In the genomic region with DNA sequence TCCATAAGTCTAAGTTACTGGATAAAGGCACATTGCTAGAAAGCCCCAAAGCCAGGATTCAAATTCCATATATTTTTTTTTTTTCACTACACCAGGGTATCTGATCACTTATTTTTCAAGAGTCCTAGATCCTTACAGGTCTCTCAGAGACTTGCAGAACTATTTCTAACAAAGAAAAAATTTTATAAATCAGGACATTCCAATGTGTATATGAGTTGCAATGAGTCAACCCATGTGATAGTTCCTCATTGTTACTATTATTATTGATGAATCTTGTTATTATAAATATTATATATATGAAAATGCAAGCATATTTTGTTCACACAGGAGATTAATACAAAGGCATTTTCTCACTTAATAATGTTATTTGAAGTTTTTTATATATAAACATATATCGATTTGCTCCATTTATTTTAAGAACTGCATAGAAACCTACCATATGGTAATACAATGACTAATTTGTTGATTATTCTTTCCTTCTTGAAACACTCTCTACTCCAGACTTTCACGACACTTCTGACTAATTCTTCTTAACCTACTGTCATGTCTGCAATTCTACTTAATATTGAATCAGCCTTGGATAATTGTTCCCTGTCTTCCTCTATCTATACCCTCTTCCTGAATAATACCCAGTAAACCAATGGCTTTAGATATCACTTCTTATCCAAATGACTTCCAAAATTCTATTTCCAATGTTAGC, we compare ENCODE assay signal across 27 cellular contexts.
"Had no signal": no experiment of that assay in that cellular context is flagged by ENCODE, and none has a peak within 500 bp of the region (broad histone marks: within the 10 kb centered on the region; RNA-seq: fewer than 3 reads in every experiment).

No MANE protein-coding gene starts in this region.

- H3K27me3 Mint-ChIP-seq: activated B cell treated with CpG ODN at 0.5 μM for 24 hours; activated naive CD8-positive, alpha-beta T cell treated with anti-CD3 and anti-CD28 coated beads for 36 hours; naive thymus-derived CD8-positive, alpha-beta T cell had no signal

- H3K27ac ChIP-seq: body of pancreas, foreskin keratinocyte, neural progenitor cell, testis, uterus had no signal

- H3K4me3 Mint-ChIP-seq: activated B cell treated with CpG ODN at 0.5 μM for 24 hours; activated naive CD8-positive, alpha-beta T cell treated with anti-CD3 and anti-CD28 coated beads for 36 hours; mesothelial cell of epicardium; naive thymus-derived CD8-positive, alpha-beta T cell; neural progenitor cell; T-helper 1 cell treated with Interleukin-12 subunit alpha and Interleukin-12 subunit beta and Interleukin-4 antibody, amounts not matched to agents 30 μg/mL and 1 μg/mL, for 36 hours had no signal

- H3K36me3 Mint-ChIP-seq: activated naive CD8-positive, alpha-beta T cell treated with anti-CD3 and anti-CD28 coated beads for 36 hours; mesothelial cell of epicardium; naive thymus-derived CD8-positive, alpha-beta T cell; neural progenitor cell had no signal

- H3K4me1 Mint-ChIP-seq: activated B cell treated with CpG ODN at 0.5 μM for 24 hours; activated naive CD8-positive, alpha-beta T cell treated with anti-CD3 and anti-CD28 coated beads for 36 hours; mesothelial cell of epicardium; naive thymus-derived CD8-positive, alpha-beta T cell; neural progenitor cell had no signal

- H3K27ac Mint-ChIP-seq: activated B cell treated with CpG ODN at 0.5 μM for 24 hours; activated naive CD8-positive, alpha-beta T cell treated with anti-CD3 and anti-CD28 coated beads for 36 hours; mesothelial cell of epicardium; naive thymus-derived CD8-positive, alpha-beta T cell; neural progenitor cell; T-helper 1 cell treated with Interleukin-12 subunit alpha and Interleukin-12 subunit beta and Interleukin-4 antibody, amounts not matched to agents 30 μg/mL and 1 μg/mL, for 36 hours had no signal

- H3K4me1 ChIP-seq: body of pancreas, foreskin keratinocyte, neural progenitor cell, testis, uterus had no signal

- H3K4me3 ChIP-seq: body of pancreas, neural progenitor cell, smooth muscle cell, testis, uterus had no signal

- ATAC-seq: body of pancreas; foreskin keratinocyte; left ventricle myocardium superior; naive thymus-derived CD8-positive, alpha-beta T cell; sciatic nerve had no signal

- H3K9me3 Mint-ChIP-seq: neural progenitor cell had no signal

- H3K9me3 ChIP-seq: body of pancreas, testis, uterus had no signal

- H3K4me2 ChIP-seq: neural progenitor cell, smooth muscle cell had no signal

- DNase-seq: activated B cell treated with CpG ODN at 0.5 μM for 24 hours; activated CD4-positive, alpha-beta T cell treated with anti-CD3 and anti-CD28 coated beads for 4 hours; activated CD4-positive, alpha-beta T cell treated with anti-CD3 and anti-CD28 coated beads, Interleukin-2, amount 50 U/mL, for 48 hours; activated naive CD4-positive, alpha-beta T cell treated with Interleukin-2 at 50 U/mL for 16 hours; activated naive CD8-positive, alpha-beta T cell treated with anti-CD3 and anti-CD28 coated beads for 36 hours; activated T-cell treated with anti-CD3 and anti-CD28 coated beads, Interleukin-2, amount 50 U/mL, for 48 hours; body of pancreas; caudate nucleus; dermis blood vessel endothelial cell; effector memory CD4-positive, alpha-beta T cell; foreskin keratinocyte; hippocampal formation; left ventricle myocardium superior; mammary epithelial cell; naive thymus-derived CD8-positive, alpha-beta T cell; stimulated activated CD4-positive, alpha-beta T cell treated with anti-CD3 and anti-CD28 coated beads, Interleukin-2, amount 100 ng/mL, for 48 hours; stimulated activated CD8-positive, alpha-beta memory T cell treated with anti-CD3 and anti-CD28 coated beads, Interleukin-4, amount 100 ng/mL, for 48 hours; stimulated activated naive CD4-positive, alpha-beta T cell; T1000; testis; trophoblast cell; uterus had no signal

- H2AFZ ChIP-seq: neural progenitor cell had no signal

- H3K9ac ChIP-seq: neural progenitor cell had no signal

- H3K27me3 ChIP-seq: body of pancreas, foreskin keratinocyte, neural progenitor cell, testis, uterus had no signal

- H3K36me3 ChIP-seq: neural progenitor cell, uterus had no signal
